Comparison of ENCODE assay signal across 15 cellular contexts in genomic region chr10:85919358-85920022, GRCh38.
A peak's percentile ranks its signal among the peaks of the same experiment; 100 is the strongest.
DNase-seq lines count a peak whose midpoint lies in the region; ATAC-seq and TF ChIP-seq lines count a peak whose summit lies in the region.
"Had no signal": no experiment of that assay in that cellular context is flagged by ENCODE, and none has a peak within 500 bp of the region (broad histone marks: within the 10 kb centered on the region; RNA-seq: fewer than 3 reads in every experiment).

No MANE protein-coding gene starts in this region.

- H3K36me3 Mint-ChIP-seq in nephron progenitor cell (ENCODE audit: low read depth): no peaks in the 10 kb centered on the region
- H3K36me3 Mint-ChIP-seq: stimulated activated naive B cell treated with anti-CD40 and anti-IgM and Interleukin-4, amounts not matched to agents 10 μg/mL and 1 μg/mL and 100 μg/mL, for 72 hours; type B pancreatic cell had no signal

- no peak overlapping the region for H3K4me3 Mint-ChIP-seq in nephron progenitor cell
- H3K4me3 Mint-ChIP-seq: stimulated activated naive B cell treated with anti-CD40 and anti-IgM and Interleukin-4, amounts not matched to agents 10 μg/mL and 1 μg/mL and 100 μg/mL, for 72 hours; type B pancreatic cell had no signal

- H3K27ac Mint-ChIP-seq in nephron progenitor cell: peak overlapping the region; percentile 57
- H3K27ac Mint-ChIP-seq: stimulated activated naive B cell treated with anti-CD40 and anti-IgM and Interleukin-4, amounts not matched to agents 10 μg/mL and 1 μg/mL and 100 μg/mL, for 72 hours; type B pancreatic cell had no signal

- peaks cover 11% of the 10 kb centered on the region for H3K27me3 Mint-ChIP-seq in nephron progenitor cell (ENCODE audit: low read depth, poor library complexity)

- H3K9me3 Mint-ChIP-seq in nephron progenitor cell: no peaks in the 10 kb centered on the region
- H3K9me3 Mint-ChIP-seq: type B pancreatic cell had no signal

- peak in 2 of 3 experiments; percentile 15 to 74 for DNase-seq in NCI-H1417 (lab: John Stamatoyannopoulos, UW)
- no peak for DNase-seq in NCI-H1417 treated with DMSO at 0.1 percent for 48 hours (lab: John Stamatoyannopoulos, UW)
- peak; percentile 18 for DNase-seq in NCI-H1092 treated with DMSO at 0.1 percent for 48 hours (lab: John Stamatoyannopoulos, UW)
- peak; percentile 39 for DNase-seq in astrocyte of the hippocampus (ENCODE audit: low read depth, low spot score)
- DNase-seq in nephron progenitor cell: no peak
- DNase-seq in stimulated activated CD8-positive, alpha-beta memory T cell treated with anti-CD3 and anti-CD28 coated beads, Interleukin-4, amount 100 ng/mL, for 48 hours: no peak
- DNase-seq in kidney glomerular epithelial cell (lab: John Stamatoyannopoulos, UW): no peak
- DNase-seq: activated CD4-positive, alpha-beta T cell treated with anti-CD3 and anti-CD28 coated beads for 1 hour; activated naive CD4-positive, alpha-beta T cell treated with anti-CD3 and anti-CD28 coated beads, Interleukin-2, amount 50 U/mL, for 16 hours; pancreas; small intestine; stimulated activated naive B cell treated with anti-CD40 and anti-IgM and Interleukin-4, amounts not matched to agents 10 μg/mL and 1 μg/mL and 100 μg/mL, for 72 hours; T-helper 9 cell had no signal

- peaks cover 23% of the 10 kb centered on the region for H3K4me1 Mint-ChIP-seq in nephron progenitor cell
- H3K4me1 Mint-ChIP-seq: stimulated activated naive B cell treated with anti-CD40 and anti-IgM and Interleukin-4, amounts not matched to agents 10 μg/mL and 1 μg/mL and 100 μg/mL, for 72 hours had no signal

- no peak for ATAC-seq in HG03139 (IDR thresholded peaks at IDR 0.05; ENCODE audit: unreplicated experiment)
- ATAC-seq: pancreas; stimulated activated naive B cell treated with anti-CD40 and anti-IgM and Interleukin-4, amounts not matched to agents 10 μg/mL and 1 μg/mL and 100 μg/mL, for 72 hours had no signal

- no peak for TF ChIP-seq CTCF in nephron progenitor cell (IDR thresholded peaks at IDR 0.05)

Comparison
In these comparisons a context has a peak if more than half of its experiments do, and no peak if none do; other contexts are left out.
1. DNase-seq: peak in NCI-H1417 (2 of 3), NCI-H1092 treated with DMSO at 0.1 percent for 48 hours (single experiment) and astrocyte of the hippocampus (single experiment); none in NCI-H1417 treated with DMSO at 0.1 percent for 48 hours (single experiment), nephron progenitor cell (single experiment), stimulated activated CD8-positive, alpha-beta memory T cell treated with anti-CD3 and anti-CD28 coated beads, Interleukin-4, amount 100 ng/mL, for 48 hours (single experiment) and kidney glomerular epithelial cell (single experiment).